ENCODE assay signal across 27 cellular contexts in genomic region chr16:10009691-10010090, GRCh38.
A peak's percentile ranks its signal among the peaks of the same experiment; 100 is the strongest.
DNase-seq lines count a peak whose midpoint lies in the region; ATAC-seq, FAIRE-seq and TF ChIP-seq lines count a peak whose summit lies in the region.
"Had no signal": no experiment of that assay in that cellular context is flagged by ENCODE, and none has a peak within 500 bp of the region (broad histone marks: within the 10 kb centered on the region; RNA-seq: fewer than 3 reads in every experiment).

No MANE protein-coding gene starts in this region.

- H3K4me3 ChIP-seq in coronary artery: no peak overlapping the region
- H3K4me3 ChIP-seq: ovary, SJSA1, stomach had no signal

- CTCF ChIA-PET in WTC11 (lab: Charles Lee): interaction anchor here (1.1 to 1.4 kb wide), 2 partner anchors 69 to 171 kb away, joined by 3 to 4 read pairs; no protein-coding TSS in a partner anchor

- no peak overlapping the region for H3K27ac Mint-ChIP-seq in WTC11
- H3K27ac Mint-ChIP-seq: activated CD4-positive, alpha-beta T cell treated with anti-CD3 and anti-CD28 coated beads, Interleukin-2, amount 10 ng/mL, durations not matched to agents 7 days and 5 days; activated naive CD8-positive, alpha-beta T cell; activated T-helper 17 cell treated with anti-CD3 and anti-CD28 coated beads, Interleukin-2, amount 50 U/mL, for 72 hours; naive thymus-derived CD8-positive, alpha-beta T cell; T-helper 1 cell treated with Interleukin-12 subunit alpha and Interleukin-12 subunit beta and Interleukin-4 antibody, amounts not matched to agents 30 μg/mL and 1 μg/mL, for 36 hours had no signal

- no peak for ATAC-seq in WTC11
- ATAC-seq in GM19397 (IDR thresholded peaks at IDR 0.05; ENCODE audit: unreplicated experiment): no peak
- ATAC-seq: activated T-helper 17 cell treated with anti-CD3 and anti-CD28 coated beads, Interleukin-2, amount 50 U/mL, for 72 hours; left lobe of liver; naive thymus-derived CD8-positive, alpha-beta T cell; Panc1; sciatic nerve had no signal

- peaks cover 2% of the 10 kb centered on the region; the same call in 1 of the 2 replicates for H3K36me3 Mint-ChIP-seq in WTC11
- H3K36me3 Mint-ChIP-seq: activated naive CD8-positive, alpha-beta T cell had no signal

- no peak overlapping the region for H3K4me3 Mint-ChIP-seq in WTC11
- H3K4me3 Mint-ChIP-seq: activated CD4-positive, alpha-beta T cell treated with anti-CD3 and anti-CD28 coated beads, Interleukin-2, amount 10 ng/mL, durations not matched to agents 7 days and 5 days; activated naive CD8-positive, alpha-beta T cell; activated T-helper 17 cell treated with anti-CD3 and anti-CD28 coated beads, Interleukin-2, amount 50 U/mL, for 72 hours; naive thymus-derived CD8-positive, alpha-beta T cell; T-helper 1 cell treated with Interleukin-12 subunit alpha and Interleukin-12 subunit beta and Interleukin-4 antibody, amounts not matched to agents 30 μg/mL and 1 μg/mL, for 36 hours had no signal

- peaks cover 24% of the 10 kb centered on the region for H3K9me3 Mint-ChIP-seq in WTC11
- H3K9me3 Mint-ChIP-seq: T-helper 1 cell treated with Interleukin-12 subunit alpha and Interleukin-12 subunit beta and Interleukin-4 antibody, amounts not matched to agents 30 μg/mL and 1 μg/mL, for 36 hours had no signal

- FAIRE-seq in urothelium cell line (lab: Jason Lieb, UNC): no peak

- peak; percentile 89 for DNase-seq in DMS79 treated with DMSO at 0.1 percent for 48 hours (lab: John Stamatoyannopoulos, UW)
- no peak for DNase-seq in WTC11 (ENCODE audit: low spot score)
- DNase-seq in head of caudate nucleus: peak in 40 of 42 donors; percentile 29 to 90 (median 70)
- DNase-seq in pons (ENCODE audit: low spot score): peak; percentile 84
- no peak for DNase-seq in coronary artery (ENCODE audit: low spot score)
- DNase-seq in urothelium cell line (ENCODE audit: low spot score): no peak
- DNase-seq in LoVo (ENCODE audit: low spot score): no peak
- DNase-seq: ACHN; activated CD4-positive, alpha-beta T cell treated with anti-CD3 and anti-CD28 coated beads, Interleukin-2, amount 10 ng/mL, durations not matched to agents 7 days and 5 days; DMS 273 treated with DMSO at 0.1 percent for 48 hours; GDM1; naive thymus-derived CD8-positive, alpha-beta T cell; NCI-H1048; NCI-H2081 treated with DMSO at 0.1 percent for 48 hours; NK-92 treated with Interleukin-12 subunit alpha and Interleukin-12 subunit beta, amount 100 ng/mL, for 24 hours; ovary; stimulated activated CD4-positive, alpha-beta T cell treated with anti-CD3 and anti-CD28 coated beads, Interleukin-15, amount 100 ng/mL, for 24 hours; stomach had no signal

- peaks cover 4% of the 10 kb centered on the region; the same call in 1 of the 2 replicates for H3K27me3 Mint-ChIP-seq in WTC11 (ENCODE audit: low read depth)

- H3K4me1 Mint-ChIP-seq in WTC11: peaks cover 13% of the 10 kb centered on the region
- H3K4me1 Mint-ChIP-seq: activated CD4-positive, alpha-beta T cell treated with anti-CD3 and anti-CD28 coated beads, Interleukin-2, amount 10 ng/mL, durations not matched to agents 7 days and 5 days; activated T-helper 17 cell treated with anti-CD3 and anti-CD28 coated beads, Interleukin-2, amount 50 U/mL, for 72 hours; naive thymus-derived CD8-positive, alpha-beta T cell had no signal

- intact Hi-C loops in head of caudate nucleus (cut with DNase I): no loop called here

- no peak overlapping the region for H3K27ac ChIP-seq in coronary artery
- H3K27ac ChIP-seq: KMS-11, ovary, SJSA1, stomach had no signal

- no peak for TF ChIP-seq CTCF in WTC11 (IDR thresholded peaks at IDR 0.05)
- no peak for TF ChIP-seq CTCF in coronary artery (IDR thresholded peaks at IDR 0.05)

- POLR2A ChIA-PET in WTC11 (lab: Charles Lee): interaction anchor here (0.7 kb wide), 1 partner anchor 9 kb away, joined by 3 read pairs; no protein-coding TSS in a partner anchor

TF ChIP-seq in WTC11, 78 proteins besides CTCF, POLR2A, EP300 and RAD21 (continues in another document):
- TF ChIP-seq TEAD4 (CRISPR knock-in tag; IDR thresholded peaks at IDR 0.05) (no peak), NR2C2 (CRISPR knock-in tag; IDR thresholded peaks at IDR 0.05) (no peak), IRF2 (CRISPR knock-in tag; IDR thresholded peaks at IDR 0.05; ENCODE audit: borderline replicate concordance, low read depth) (no peak), ARID4B (CRISPR knock-in tag; IDR thresholded peaks at IDR 0.05; ENCODE audit: borderline replicate concordance) (no peak), FOXJ3 (CRISPR knock-in tag; IDR thresholded peaks at IDR 0.05; ENCODE audit: borderline replicate concordance) (no peak), SMAD4 (CRISPR knock-in tag; IDR thresholded peaks at IDR 0.05) (no peak), MYBL2 (CRISPR knock-in tag; IDR thresholded peaks at IDR 0.05) (no peak), FOXK1 (CRISPR knock-in tag; IDR thresholded peaks at IDR 0.05) (no peak), USF2 (CRISPR knock-in tag; IDR thresholded peaks at IDR 0.05) (peak; percentile 57), NFE2L1 (CRISPR knock-in tag; IDR thresholded peaks at IDR 0.05) (no peak), CDX4 (CRISPR knock-in tag; IDR thresholded peaks at IDR 0.05; ENCODE audit: borderline replicate concordance) (no peak), FOXP1 (CRISPR knock-in tag; IDR thresholded peaks at IDR 0.05; ENCODE audit: borderline replicate concordance) (no peak)
- TF ChIP-seq, protein P1, sequence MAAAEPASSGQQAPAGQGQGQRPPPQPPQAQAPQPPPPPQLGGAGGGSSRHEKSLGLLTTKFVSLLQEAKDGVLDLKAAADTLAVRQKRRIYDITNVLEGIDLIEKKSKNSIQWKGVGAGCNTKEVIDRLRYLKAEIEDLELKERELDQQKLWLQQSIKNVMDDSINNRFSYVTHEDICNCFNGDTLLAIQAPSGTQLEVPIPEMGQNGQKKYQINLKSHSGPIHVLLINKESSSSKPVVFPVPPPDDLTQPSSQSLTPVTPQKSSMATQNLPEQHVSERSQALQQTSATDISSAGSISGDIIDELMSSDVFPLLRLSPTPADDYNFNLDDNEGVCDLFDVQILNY (CRISPR knock-in tag; IDR thresholded peaks at IDR 0.05): no peak
- TF ChIP-seq, protein P2, sequence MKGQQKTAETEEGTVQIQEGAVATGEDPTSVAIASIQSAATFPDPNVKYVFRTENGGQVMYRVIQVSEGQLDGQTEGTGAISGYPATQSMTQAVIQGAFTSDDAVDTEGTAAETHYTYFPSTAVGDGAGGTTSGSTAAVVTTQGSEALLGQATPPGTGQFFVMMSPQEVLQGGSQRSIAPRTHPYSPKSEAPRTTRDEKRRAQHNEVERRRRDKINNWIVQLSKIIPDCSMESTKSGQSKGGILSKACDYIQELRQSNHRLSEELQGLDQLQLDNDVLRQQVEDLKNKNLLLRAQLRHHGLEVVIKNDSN (CRISPR knock-in tag; IDR thresholded peaks at IDR 0.05): 0 out of 2 replicates have a peak, but pooled peaks have one; percentile 14
- TF ChIP-seq, protein P3, sequence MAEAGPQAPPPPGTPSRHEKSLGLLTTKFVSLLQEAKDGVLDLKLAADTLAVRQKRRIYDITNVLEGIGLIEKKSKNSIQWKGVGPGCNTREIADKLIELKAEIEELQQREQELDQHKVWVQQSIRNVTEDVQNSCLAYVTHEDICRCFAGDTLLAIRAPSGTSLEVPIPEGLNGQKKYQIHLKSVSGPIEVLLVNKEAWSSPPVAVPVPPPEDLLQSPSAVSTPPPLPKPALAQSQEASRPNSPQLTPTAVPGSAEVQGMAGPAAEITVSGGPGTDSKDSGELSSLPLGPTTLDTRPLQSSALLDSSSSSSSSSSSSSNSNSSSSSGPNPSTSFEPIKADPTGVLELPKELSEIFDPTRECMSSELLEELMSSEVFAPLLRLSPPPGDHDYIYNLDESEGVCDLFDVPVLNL (CRISPR knock-in tag; IDR thresholded peaks at IDR 0.05; ENCODE audit: borderline replicate concordance, low read depth): no peak

Comparison
In these comparisons a context has a peak if more than half of its experiments do, and no peak if none do; other contexts are left out.
1. DNase-seq: peak in DMS79 treated with DMSO at 0.1 percent for 48 hours (single experiment), head of caudate nucleus (40 of 42) and pons (single experiment); none in WTC11 (single experiment), coronary artery (single experiment), urothelium cell line (single experiment) and LoVo (single experiment).